In genomic region chr2:113203901-113204519, GRCh38 we compare ENCODE assay signal across 8 cellular contexts.
A peak's percentile ranks its signal among the peaks of the same experiment; 100 is the strongest.
DNase-seq lines count a peak whose midpoint lies in the region; ATAC-seq and TF ChIP-seq lines count a peak whose summit lies in the region.

No MANE protein-coding gene starts in this region.

- DNase-seq in AG09319 (ENCODE audit: extremely low read depth, low read depth) (peak; percentile 40), NCI-H2227 (lab: John Stamatoyannopoulos, UW; ENCODE audit: unreplicated experiment) (peak; percentile 82), left kidney (ENCODE audit: low read depth, low spot score) (peak; percentile 92)
- DNase-seq in activated CD4-positive, CD25-positive, alpha-beta regulatory T cell treated with anti-CD3 and anti-CD28 coated beads, Interleukin-2, amount 50 U/mL, for 16 hours (ENCODE audit: low read depth, low spot score): peak; percentile 57
- DNase-seq in central memory CD4-positive, alpha-beta T cell: peak; percentile 72
- DNase-seq in stimulated activated CD4-positive, alpha-beta T cell treated with anti-CD3 and anti-CD28 coated beads, TNF-alpha, amount 100 ng/mL, for 4 hours (ENCODE audit: low read depth in 3 of 3): peak; percentile 45 to 68 (median 59)

- peak; percentile 98 for TF ChIP-seq CTCF in AG09319 (IDR thresholded peaks at IDR 0.05; ENCODE audit: low read depth, low read length)

- ATAC-seq in GM18873 (IDR thresholded peaks at IDR 0.05; ENCODE audit: low FRiP score, unreplicated experiment): peak; percentile 89
- peak; percentile 76 for ATAC-seq in HG03108 (IDR thresholded peaks at IDR 0.05; ENCODE audit: unreplicated experiment)

Comparison
In these comparisons a context has a peak if more than half of its experiments do, and no peak if none do; other contexts are left out.
1. Peak in every context shown above with its lines: DNase-seq and ATAC-seq.
2. DNase-seq: peak in every context shown above with its lines; median percentile 92 in left kidney; 82 in NCI-H2227; 72 in central memory CD4-positive, alpha-beta T cell; 59 in stimulated activated CD4-positive, alpha-beta T cell treated with anti-CD3 and anti-CD28 coated beads, TNF-alpha, amount 100 ng/mL, for 4 hours; 57 in activated CD4-positive, CD25-positive, alpha-beta regulatory T cell treated with anti-CD3 and anti-CD28 coated beads, Interleukin-2, amount 50 U/mL, for 16 hours; 40 in AG09319.